10 cellular contexts compared by ENCODE assay signal in the genomic region with DNA sequence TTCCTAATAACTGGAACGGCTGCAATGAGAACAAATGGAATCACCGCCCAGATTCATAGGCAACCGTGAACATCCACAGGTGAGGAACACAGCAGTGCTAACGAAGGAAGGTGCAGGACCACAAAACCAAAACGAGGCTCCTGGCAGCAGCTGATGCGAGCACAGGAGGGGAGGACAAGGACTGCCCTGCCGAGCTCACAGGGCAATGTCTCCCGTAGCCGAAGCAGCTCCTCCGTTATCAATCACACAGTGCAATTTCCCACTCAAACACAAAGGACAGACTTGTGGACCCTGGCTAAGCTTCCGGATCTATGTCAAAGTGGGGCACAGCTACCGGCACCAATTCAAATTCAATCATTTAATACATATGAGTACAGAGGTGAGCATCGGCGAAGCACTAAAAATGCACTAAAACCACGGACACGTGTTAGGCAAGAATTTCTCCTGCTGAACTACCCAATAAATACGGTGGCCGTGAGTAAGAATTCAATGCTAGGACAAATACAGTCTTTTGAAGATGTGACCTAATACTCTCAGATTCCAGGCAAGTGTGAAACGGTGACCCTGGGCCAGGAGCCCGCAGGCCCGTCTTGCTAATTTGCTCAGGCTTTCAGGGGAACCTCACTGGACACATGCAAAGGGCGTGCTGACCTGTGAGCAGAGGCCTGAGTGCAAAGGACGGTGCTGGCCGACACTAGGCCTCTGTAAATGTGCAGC.
DNase-seq lines count a peak whose midpoint lies in the region; ATAC-seq, FAIRE-seq and TF ChIP-seq lines count a peak whose summit lies in the region.
"Had no signal": no experiment of that assay in that cellular context is flagged by ENCODE, and none has a peak within 500 bp of the region (broad histone marks: within the 10 kb centered on the region; RNA-seq: fewer than 3 reads in every experiment).

No MANE protein-coding gene starts in this region.

- no peaks in the 10 kb centered on the region for H3K23me2 ChIP-seq in H1 (ENCODE audit: low read depth, low read length)

- H3K36me3 Mint-ChIP-seq in activated T-cell treated with anti-CD3 and anti-CD28 coated beads, Interleukin-2, amount 50 U/mL, for 72 hours (ENCODE audit: insufficient read depth in 2 of 2), result peaks cover 2 to 8% of the 10 kb centered on the region in 2 donors

- H2BK20ac ChIP-seq in H1 (ENCODE audit: low read length), result no peak overlapping the region

- no peak for TF ChIP-seq EP300 in H1 (IDR thresholded peaks at IDR 0.05; ENCODE audit: borderline replicate concordance in 1 of 2, low read depth in 2 of 2, low read length in 2 of 2)
- no peak for TF ChIP-seq EP300 in transverse colon (IDR thresholded peaks at IDR 0.05; ENCODE audit: low read depth)

- 0 out of 2 replicates have a peak overlapping the region, but pooled peaks have one; percentile 37 for H2BK5ac ChIP-seq in H1 (ENCODE audit: low read depth, low read length)

- intact Hi-C loops in transverse colon (cut with DNase I; ENCODE audit: low total_unique reads), result no loop called here

- H3K56ac ChIP-seq in H1 (replicated peaks; ENCODE audit: insufficient read length, low read depth, low read length), result no peak overlapping the region

- WGBS in H1 (ENCODE audit: extremely low coverage in 1 of 2, insufficient coverage in 1 of 2, insufficient read length in 1 of 2, insufficient replicate concordance in 2 of 2, low coverage in 1 of 2, low lambda C conversion rate in 2 of 2, missing lambda C conversion rate in 1 of 2), 2 experiments, result 85% methylated on average over 24 of the region's 24 CpGs; no CpG with 5 or more reads in 1 of the 2 experiments
- WGBS in transverse colon (ENCODE audit: low coverage in 1 of 2), 2 donors, result 79 to 85% methylated on average over 5 to 24 of the region's 24 CpGs

- H3K9me3 ChIP-seq in H1 (ENCODE audit: insufficient read depth in 2 of 2, low read depth in 1 of 2, low read length in 1 of 2), result no peaks in the 10 kb centered on the region
- H3K9me3 ChIP-seq in mucosa of rectum (ENCODE audit: control insufficient read depth in 2 of 2, low read length in 2 of 2), result no peaks in the 10 kb centered on the region
- no peaks in the 10 kb centered on the region for H3K9me3 ChIP-seq in transverse colon

- CTCF ChIA-PET in H1 (lab: Charles Lee; ENCODE audit: partially characterized antibody), result interaction anchor here (0.7 to 4.1 kb wide), 17 partner anchors 9 to 147 kb away, joined by 3 to 18 read pairs (median 4); no protein-coding TSS in a partner anchor

- peaks cover 16 to 99% of the 10 kb centered on the region in 2 experiments; a peak in 3 of 4 replicates for H3K79me2 ChIP-seq in H1 (ENCODE audit: control insufficient read depth in 1 of 2, insufficient read depth in 2 of 2, low read length in 2 of 2)

- no peak for TF ChIP-seq POLR2A in H1 (IDR thresholded peaks at IDR 0.05; ENCODE audit: control extremely low read depth in 1 of 2, low read depth in 2 of 2, low read length in 2 of 2)
- no peak for TF ChIP-seq POLR2A in transverse colon (IDR thresholded peaks at IDR 0.05)

- H2AFZ ChIP-seq in H1 (ENCODE audit: low read length), result no peak overlapping the region

- H2BK15ac ChIP-seq in H1 (ENCODE audit: low read length), result no peak overlapping the region

- H2AK5ac ChIP-seq in H1 (ENCODE audit: low read depth, low read length), result no peak overlapping the region; the same call in 1 of the 2 replicates

- ATAC-seq in activated T-cell treated with anti-CD3 and anti-CD28 coated beads, Interleukin-2, amount 50 U/mL, for 72 hours (replicated peaks in 1 of 2), result no peak

- H3K9me3 Mint-ChIP-seq in activated T-cell treated with anti-CD3 and anti-CD28 coated beads, Interleukin-2, amount 50 U/mL, for 72 hours, result no peaks in the 10 kb centered on the region

- TF ChIP-seq CTCF in H1 (IDR thresholded peaks at IDR 0.05; ENCODE audit: control extremely low read depth in 1 of 3, insufficient read depth in 1 of 3, low read depth in 1 of 3, low read length in 3 of 3), result no peak
- no peak for TF ChIP-seq CTCF in transverse colon (IDR thresholded peaks at IDR 0.05)
- TF ChIP-seq CTCF in brain microvascular endothelial cell (IDR thresholded peaks at IDR 0.05; ENCODE audit: low read depth, low read length, missing control alignments), result no peak

- H4K8ac ChIP-seq in H1 (ENCODE audit: extremely low read depth, insufficient read depth, low read length), result 0 out of 2 replicates have a peak overlapping the region, but pooled peaks have one; percentile 63

- H3K27ac ChIP-seq in H1 (ENCODE audit: low read depth, low read length) (no peak overlapping the region), mucosa of rectum (ENCODE audit: low read depth in 2 of 2, low read length in 2 of 2) (peak overlapping the region; percentile 45 to 52), transverse colon (peak overlapping the region; percentile 68 to 80 (median 77)), brain microvascular endothelial cell (no peak overlapping the region)
- H3K27ac ChIP-seq: WERI-Rb-1 had no signal

- FAIRE-seq in H1 (lab: Jason Lieb, UNC), result no peak
- FAIRE-seq: HTR-8/SVneo had no signal

- H4K91ac ChIP-seq in H1 (replicated peaks; ENCODE audit: insufficient read length, low read length), result no peak overlapping the region

- peaks cover 96% of the 10 kb centered on the region for H3K4me1 Mint-ChIP-seq in activated T-cell treated with anti-CD3 and anti-CD28 coated beads, Interleukin-2, amount 50 U/mL, for 72 hours (ENCODE audit: low read depth)

- H3K9ac ChIP-seq in H1 (replicated peaks in 1 of 4; ENCODE audit: extremely low read depth in 1 of 4, low read depth in 3 of 4, low read length in 3 of 4) (no peak overlapping the region), mucosa of rectum (ENCODE audit: low read depth in 1 of 2, low read length in 2 of 2) (no peak overlapping the region)

- peak overlapping the region; percentile 53 for H3K27ac Mint-ChIP-seq in activated T-cell treated with anti-CD3 and anti-CD28 coated beads, Interleukin-2, amount 50 U/mL, for 72 hours

- in situ Hi-C loops in transverse colon (cut with MboI; ENCODE audit: low pct_ligation_motif_present in 1 of 4, low pct_unique_long_range_greater_than_20kb in 1 of 4, low sequenced_read_pairs in 3 of 4) (no loop called here), brain microvascular endothelial cell (cut with HindIII; ENCODE audit: low pct_ligation_motif_present, low sequenced_read_pairs) (no loop called here)

- H3K4me3 ChIP-seq in H1 (ENCODE audit: extremely low read depth in 1 of 4, insufficient read depth in 2 of 4, low read depth in 3 of 4, low read length in 4 of 4) (no peak overlapping the region), mucosa of rectum (ENCODE audit: low read length in 2 of 2) (no peak overlapping the region), transverse colon (no peak overlapping the region), brain microvascular endothelial cell (ENCODE audit: low read depth, low read length) (no peak overlapping the region)

- peaks cover 17 to 26% of the 10 kb centered on the region in 2 experiments for H4K20me1 ChIP-seq in H1 (replicated peaks in 1 of 2; ENCODE audit: control insufficient read depth in 1 of 2, insufficient read depth in 2 of 2, low read length in 2 of 2)

- no peak overlapping the region for H2BK12ac ChIP-seq in H1 (ENCODE audit: low read depth, low read length)

- no peak overlapping the region for H4K5ac ChIP-seq in H1 (ENCODE audit: insufficient read length, low read depth, low read length)

- POLR2A ChIA-PET in H1 (lab: Charles Lee; ENCODE audit: partially characterized antibody), result interaction anchor here (0.9 to 1.2 kb wide), 2 partner anchors 10 to 22 kb away, joined by 3 to 4 read pairs; no protein-coding TSS in a partner anchor

- no peaks in the 10 kb centered on the region for H3K27me3 Mint-ChIP-seq in activated T-cell treated with anti-CD3 and anti-CD28 coated beads, Interleukin-2, amount 50 U/mL, for 72 hours (ENCODE audit: low read depth)

- H3K4me3 Mint-ChIP-seq in activated T-cell treated with anti-CD3 and anti-CD28 coated beads, Interleukin-2, amount 50 U/mL, for 72 hours, result peak overlapping the region in 1 of 2 donors; percentile 59

- no peak overlapping the region for H3K14ac ChIP-seq in H1 (ENCODE audit: insufficient read length)

- H3K4me2 ChIP-seq in H1 (ENCODE audit: insufficient read depth in 1 of 2, low read depth in 2 of 2, low read length in 2 of 2), result 0 out of 4 replicates have a peak overlapping the region, but pooled peaks of 1 of the 2 experiments have one; percentile 1

- no peak overlapping the region for H2BK120ac ChIP-seq in H1 (replicated peaks; ENCODE audit: low read depth, low read length)

- peaks cover 21% of the 10 kb centered on the region for H3K79me1 ChIP-seq in H1 (ENCODE audit: low read depth, low read length)

- H3K36me3 ChIP-seq in H1 (ENCODE audit: control insufficient read depth in 2 of 4, insufficient read depth in 4 of 4, low read length in 3 of 4), result no peaks in the 10 kb centered on the region
- H3K36me3 ChIP-seq in mucosa of rectum (ENCODE audit: control insufficient read depth in 2 of 2, insufficient read depth in 2 of 2, low read length in 2 of 2), result no peaks in the 10 kb centered on the region
- no peaks in the 10 kb centered on the region for H3K36me3 ChIP-seq in transverse colon
- H3K36me3 ChIP-seq in brain microvascular endothelial cell (replicated peaks), result no peaks in the 10 kb centered on the region

- H3K4ac ChIP-seq in H1 (replicated peaks; ENCODE audit: insufficient read length, low read depth, low read length), result no peak overlapping the region

- H3K27me3 ChIP-seq in H1 (replicated peaks in 1 of 4; ENCODE audit: control insufficient read depth in 3 of 4, extremely low read depth in 1 of 4, insufficient read depth in 3 of 4, low read length in 3 of 4), result no peaks in the 10 kb centered on the region
- no peaks in the 10 kb centered on the region for H3K27me3 ChIP-seq in mucosa of rectum (ENCODE audit: control insufficient read depth in 2 of 2, insufficient read depth in 2 of 2, low read length in 2 of 2)
- H3K27me3 ChIP-seq in transverse colon, result no peaks in the 10 kb centered on the region
- no peaks in the 10 kb centered on the region for H3K27me3 ChIP-seq in brain microvascular endothelial cell (replicated peaks)

- DNase-seq in activated T-cell treated with anti-CD3 and anti-CD28 coated beads, Interleukin-2, amount 50 U/mL, for 72 hours, result no peak
- no peak for DNase-seq in activated T-cell treated with anti-CD3 and anti-CD28 coated beads, Interleukin-2, amount 50 U/mL, for 1 hour
- DNase-seq in H1 (ENCODE audit: low read depth in 1 of 2, low spot score in 2 of 2) (no peak), transverse colon (no peak), NCI-H226 (no peak), SHP77 (lab: John Stamatoyannopoulos, UW) (no peak), brain microvascular endothelial cell (no peak)
- DNase-seq: WERI-Rb-1 had no signal

- H3K18ac ChIP-seq in H1 (ENCODE audit: extremely low read depth, low read length), result peak overlapping the region; percentile 56

- H3K4me1 ChIP-seq in H1 (replicated peaks in 1 of 4; ENCODE audit: control insufficient read depth in 3 of 4, insufficient read depth in 4 of 4, low read length in 3 of 4) (peaks cover 6 to 22% (median 17%) of the 10 kb centered on the region in 4 experiments), mucosa of rectum (ENCODE audit: control insufficient read depth in 2 of 2, insufficient read depth in 2 of 2, low read length in 2 of 2) (peaks cover 61 to 69% of the 10 kb centered on the region in 2 donors), transverse colon (peaks cover 48 to 93% (median 62%) of the 10 kb centered on the region in 4 donors)

- H3K23ac ChIP-seq in H1 (ENCODE audit: insufficient read length), result no peak overlapping the region

- no peak for TF ChIP-seq RAD21 in H1 (IDR thresholded peaks at IDR 0.05 in 1 of 2, conservative IDR thresholded peaks at IDR 0.05 in 1 of 2; ENCODE audit: low read depth in 2 of 2, low read length in 2 of 2)

Comparison
In these comparisons a context has a peak if more than half of its experiments do, and no peak if none do; other contexts are left out.
1. H3K27ac ChIP-seq: peak in mucosa of rectum (2 of 2) and transverse colon (4 of 4); none in H1 (single experiment) and brain microvascular endothelial cell (single experiment).